ENCODE assay signal across 13 cellular contexts in genomic region chr6:1348675-1349074, GRCh38. TPM values are rescaled to one million over a fixed set of nuclear protein-coding genes. Genes with fewer than 3 reads are reported as not detected.
A peak's percentile ranks its signal among the peaks of the same experiment; 100 is the strongest.
DNase-seq lines count a peak whose midpoint lies in the region; ATAC-seq and TF ChIP-seq lines count a peak whose summit lies in the region.
"Had no signal": no experiment of that assay in that cellular context is flagged by ENCODE, and none has a peak within 500 bp of the region (broad histone marks: within the 10 kb centered on the region; RNA-seq: fewer than 3 reads in every experiment).

No MANE protein-coding gene starts in this region.

- intact Hi-C loops in left ventricle myocardium superior (cut with micrococcal nuclease) (no loop called here), transverse colon (cut with DNase I; ENCODE audit: low total_unique reads) (no loop called here)

- DNase-seq in NB4 (ENCODE audit: low read depth) (peak; percentile 25), dermis blood vessel endothelial cell (peak; percentile 2), left ventricle myocardium superior (peak; percentile 68), transverse colon (peak; percentile 16), kidney glomerular epithelial cell (lab: John Stamatoyannopoulos, UW) (no peak), activated gamma-delta T cell treated with Interleukin-2 at 50 U/mL for 16 hours (no peak)
- DNase-seq: activated CD8-positive, alpha-beta T cell treated with anti-CD3 and anti-CD28 coated beads for 36 hours; aorta; CD4-positive, alpha-beta memory T cell; GDM1; trophoblast cell had no signal

- H3K4me3 ChIP-seq in NB4 (ENCODE audit: low read depth, low read length) (no peak overlapping the region), transverse colon (no peak overlapping the region)

- TF ChIP-seq CTCF in NB4 (IDR thresholded peaks at IDR 0.05; ENCODE audit: low read depth, low read length) (no peak), transverse colon (IDR thresholded peaks at IDR 0.05) (no peak)

- peaks cover 0 to 4% (median 0%) of the 10 kb centered on the region in 4 donors for H3K4me1 ChIP-seq in transverse colon

- H3K9me3 ChIP-seq in transverse colon = peaks cover 14 to 16% of the 10 kb centered on the region in 2 donors

- H3K27me3 ChIP-seq in transverse colon = peaks cover 39% of the 10 kb centered on the region

- in situ Hi-C loops in transverse colon (cut with MboI; ENCODE audit: low pct_ligation_motif_present in 1 of 4, low pct_unique_long_range_greater_than_20kb in 1 of 4, low sequenced_read_pairs in 3 of 4) = loop anchor here in 2 of 4 donors (25.0 kb wide), 2 partner anchors 436 to 561 kb away; no protein-coding TSS in a partner anchor

- ATAC-seq in left ventricle myocardium superior = peak; percentile 98
- no peak for ATAC-seq in GM19035 (IDR thresholded peaks at IDR 0.05; ENCODE audit: unreplicated experiment)
- ATAC-seq: activated CD8-positive, alpha-beta T cell treated with anti-CD3 and anti-CD28 coated beads for 36 hours had no signal

- TF ChIP-seq POLR2A in NB4 (IDR thresholded peaks at IDR 0.05; ENCODE audit: extremely low read depth, insufficient read length) (no peak), transverse colon (IDR thresholded peaks at IDR 0.05) (no peak)

- TF ChIP-seq EP300 in transverse colon (IDR thresholded peaks at IDR 0.05; ENCODE audit: low read depth) = no peak

- no peaks in the 10 kb centered on the region for H3K36me3 ChIP-seq in transverse colon

- H3K27ac ChIP-seq in transverse colon = no peak overlapping the region

- 62 to 69% methylated on average over 1 of the region's 1 CpG for WGBS in transverse colon (ENCODE audit: low coverage in 1 of 2), 2 donors

RNA-seq across cellular contexts. Expression of gene FOXQ1, which starts 36.8 kb away (rescaled TPM):
- total RNA-seq in dermis blood vessel endothelial cell (not detected in 2 replicates), left ventricle myocardium superior (not detected), transverse colon (1 to 10 TPM in 1 of 4 donors, not detected in 3; 1.6 TPM)
- total RNA-seq: activated CD8-positive, alpha-beta T cell treated with anti-CD3 and anti-CD28 coated beads for 36 hours; aorta; CD4-positive, alpha-beta memory T cell; SK-MEL-5 had no signal

RNA-seq across cellular contexts. Expression of gene FOXF2, which starts 40.7 kb away (rescaled TPM):
- total RNA-seq in dermis blood vessel endothelial cell = not detected in 2 replicates
- not detected for total RNA-seq in left ventricle myocardium superior
- 10 to 100 TPM in 3 of 4 donors, 1 to 10 TPM in 1; 9.0 to 45.2 (median 13.5) TPM for total RNA-seq in transverse colon
- total RNA-seq: activated CD8-positive, alpha-beta T cell treated with anti-CD3 and anti-CD28 coated beads for 36 hours; CD4-positive, alpha-beta memory T cell had no signal

Comparison
In these comparisons a context has a peak if more than half of its experiments do, and no peak if none do; other contexts are left out.
1. DNase-seq: peak in NB4 (single experiment), dermis blood vessel endothelial cell (single experiment), left ventricle myocardium superior (single experiment) and transverse colon (single experiment); none in kidney glomerular epithelial cell (single experiment) and activated gamma-delta T cell treated with Interleukin-2 at 50 U/mL for 16 hours (single experiment).